Comparison of ENCODE assay signal across 8 cellular contexts in genomic region chr3:13878711-13879101, GRCh38. TPM values are rescaled to one million over a fixed set of nuclear protein-coding genes. Genes with fewer than 3 reads are reported as not detected.
DNase-seq lines count a peak whose midpoint lies in the region; ATAC-seq and TF ChIP-seq lines count a peak whose summit lies in the region.

No MANE protein-coding gene starts in this region.

- no peaks in the 10 kb centered on the region for H3K9me3 ChIP-seq in RWPE2 (ENCODE audit: severe bottlenecking)
- H3K9me3 ChIP-seq in neuronal stem cell (replicated peaks in 1 of 2; ENCODE audit: control insufficient read depth in 2 of 2, insufficient read depth in 1 of 2, low read depth in 1 of 2, low read length in 2 of 2) = peaks cover 0 to 4% of the 10 kb centered on the region in 2 donors

- H3K4ac ChIP-seq in neuronal stem cell (ENCODE audit: low read length) = no peak overlapping the region

- TF ChIP-seq CTCF in RWPE2 (IDR thresholded peaks at IDR 0.05; ENCODE audit: poor library complexity, severe bottlenecking) (no peak), epithelial cell of proximal tubule (conservative IDR thresholded peaks at IDR 0.05; ENCODE audit: low read depth, low read length) (no peak)

- peak; percentile 45 for ATAC-seq in RWPE2 (ENCODE audit: low read depth)
- no peak for ATAC-seq in HG03432 (IDR thresholded peaks at IDR 0.05; ENCODE audit: unreplicated experiment)
- ATAC-seq in HG03457 (IDR thresholded peaks at IDR 0.05; ENCODE audit: unreplicated experiment) = no peak

- peak overlapping the region; percentile 50 for H3K9ac ChIP-seq in neuronal stem cell (ENCODE audit: low read depth, low read length, poor library complexity)

- H3K4me2 ChIP-seq in neuronal stem cell (ENCODE audit: insufficient read depth, low read length, poor library complexity, severe bottlenecking) = peak overlapping the region; percentile 94

- H3K18ac ChIP-seq in neuronal stem cell (ENCODE audit: low read length) = peak overlapping the region; percentile 81

- H3K27me3 ChIP-seq in RWPE2 (ENCODE audit: insufficient read depth, poor library complexity, severe bottlenecking) (no peaks in the 10 kb centered on the region), neuronal stem cell (ENCODE audit: control insufficient read depth in 3 of 3, insufficient read depth in 3 of 3, low read depth in 1 of 3, low read length in 3 of 3) (peaks cover 20 to 83% (median 64%) of the 10 kb centered on the region in 3 experiments)

- peaks cover 32% of the 10 kb centered on the region for H3K36me3 ChIP-seq in RWPE2 (ENCODE audit: low read depth)
- no peaks in the 10 kb centered on the region for H3K36me3 ChIP-seq in neuronal stem cell (replicated peaks in 1 of 2; ENCODE audit: control insufficient read depth in 2 of 2, insufficient read depth in 2 of 2, low read length in 2 of 2)

- H3K23ac ChIP-seq in neuronal stem cell (ENCODE audit: low read depth, low read length, poor library complexity) = peak overlapping the region; percentile 46

- H2BK15ac ChIP-seq in neuronal stem cell (ENCODE audit: low read length) = peak overlapping the region; percentile 41

- H3K14ac ChIP-seq in neuronal stem cell (ENCODE audit: low read length) = no peak overlapping the region

- H2AK5ac ChIP-seq in neuronal stem cell (ENCODE audit: low read depth, low read length) = peak overlapping the region; percentile 14

- peak overlapping the region; percentile 90 for H2AFZ ChIP-seq in neuronal stem cell (ENCODE audit: low read length)

- H3K4me3 ChIP-seq in RWPE2 (ENCODE audit: severe bottlenecking) (peak overlapping the region; percentile 96), epithelial cell of proximal tubule (ENCODE audit: low read depth, low read length) (peak overlapping the region; percentile 61), neuronal stem cell (ENCODE audit: low read length in 2 of 2) (peak overlapping the region; percentile 55 to 77)

- no peak overlapping the region for H4K8ac ChIP-seq in neuronal stem cell (ENCODE audit: low read depth, low read length)

- H3K4me1 ChIP-seq in RWPE2 (ENCODE audit: insufficient read depth, poor library complexity, severe bottlenecking) (peaks cover 3% of the 10 kb centered on the region), neuronal stem cell (ENCODE audit: control insufficient read depth in 2 of 2, insufficient read depth in 1 of 2, low read depth in 1 of 2, low read length in 2 of 2) (peaks cover 8 to 18% of the 10 kb centered on the region in 2 donors)

- DNase-seq in Daoy (ENCODE audit: low read depth) (peak; percentile 26), RWPE2 (ENCODE audit: low spot score) (no peak), epithelial cell of proximal tubule (ENCODE audit: low read depth) (no peak), neuronal stem cell (ENCODE audit: low spot score) (peak; percentile 43), midbrain (lab: John Stamatoyannopoulos, UW) (no peak), NCI-H2029 treated with DMSO at 0.1 percent for 48 hours (lab: John Stamatoyannopoulos, UW) (no peak)

- no peak overlapping the region for H4K91ac ChIP-seq in neuronal stem cell (ENCODE audit: low read depth, low read length, poor library complexity)

- peak overlapping the region; percentile 75 for H3K27ac ChIP-seq in RWPE2 (ENCODE audit: poor library complexity, severe bottlenecking)
- H3K27ac ChIP-seq in neuronal stem cell (replicated peaks; ENCODE audit: low read length) = no peak overlapping the region

- no peak overlapping the region for H2BK120ac ChIP-seq in neuronal stem cell (ENCODE audit: low read depth, low read length)

- no peak overlapping the region for H2BK5ac ChIP-seq in neuronal stem cell (ENCODE audit: low read length)

- WGBS in neuronal stem cell (ENCODE audit: extremely low coverage in 2 of 2, insufficient read length in 2 of 2, insufficient replicate concordance in 1 of 2), 2 donors = no CpG with 5 or more reads among the region's 25 CpGs

- H2BK12ac ChIP-seq in neuronal stem cell (ENCODE audit: low read length) = no peak overlapping the region

- no peaks in the 10 kb centered on the region for H3K79me1 ChIP-seq in neuronal stem cell (ENCODE audit: low read depth, low read length)

RNA-seq across cellular contexts. Expression of gene WNT7A, which starts 1.2 kb away (rescaled TPM):
- 0.09 and 0.29 TPM in 2 replicates for total RNA-seq in Daoy (2014; rRNA removed; shearing (Covaris generic))
- 8.6 and 10.3 TPM in 2 replicates for total RNA-seq in epithelial cell of proximal tubule
- 0.07 TPM for polyA plus RNA-seq in neuronal stem cell (2013, experiment 1 of 2)
- 0.06 TPM for polyA plus RNA-seq in neuronal stem cell (2013, experiment 2 of 2)

Comparison
In these comparisons a context has a peak if more than half of its experiments do, and no peak if none do; other contexts are left out.
1. DNase-seq: peak in Daoy (single experiment) and neuronal stem cell (single experiment); none in RWPE2 (single experiment), epithelial cell of proximal tubule (single experiment), midbrain (single experiment) and NCI-H2029 treated with DMSO at 0.1 percent for 48 hours (single experiment).
2. Peak in every context shown above with its lines, with median percentiles within 50 percentile points of each other: H3K4me3 ChIP-seq.